15 cellular contexts compared by ENCODE assay signal in the genomic region with DNA sequence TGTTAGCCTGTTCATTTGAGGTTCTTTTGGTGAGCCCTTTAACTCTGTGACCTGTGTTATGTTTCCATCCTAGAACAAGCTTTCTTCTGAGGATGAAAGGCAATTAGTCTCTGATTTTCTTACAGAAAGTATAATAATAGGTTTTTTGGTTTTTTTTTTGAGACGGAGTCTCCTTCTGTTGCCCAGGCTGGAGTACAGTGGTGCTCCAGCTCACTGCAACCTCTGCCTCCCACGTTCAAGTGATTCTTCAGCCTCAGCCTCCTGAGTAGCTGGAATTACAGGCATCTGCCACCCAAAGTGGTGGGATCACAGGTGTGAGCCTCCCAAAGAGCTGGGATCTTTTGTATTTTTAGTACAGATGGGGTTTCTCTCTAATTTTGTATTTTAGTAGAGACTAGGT. TPM values are rescaled to one million over a fixed set of nuclear protein-coding genes. Genes with fewer than 3 reads are reported as not detected.
A peak's percentile ranks its signal among the peaks of the same experiment; 100 is the strongest.
DNase-seq lines count a peak whose midpoint lies in the region; ATAC-seq and TF ChIP-seq lines count a peak whose summit lies in the region.
"Had no signal": no experiment of that assay in that cellular context is flagged by ENCODE, and none has a peak within 500 bp of the region (broad histone marks: within the 10 kb centered on the region; RNA-seq: fewer than 3 reads in every experiment).

No MANE protein-coding gene starts in this region.

- H3K9me3 ChIP-seq in GM23248 (ENCODE audit: low read depth) (no peaks in the 10 kb centered on the region), SJSA1 (replicated peaks) (no peaks in the 10 kb centered on the region), fibroblast of lung (ENCODE audit: control insufficient read depth, insufficient read depth, low read depth, low read length) (no peaks in the 10 kb centered on the region), gastrocnemius medialis (no peaks in the 10 kb centered on the region)
- H3K9me3 ChIP-seq: BE2C, body of pancreas, prostate gland had no signal

- intact Hi-C loops in gastrocnemius medialis (cut with DNase I; ENCODE audit: low total_unique reads): loop anchor here (2.0 kb wide), 2 partner anchors 77 to 503 kb away; no protein-coding TSS in a partner anchor

- TF ChIP-seq POLR2A in gastrocnemius medialis (IDR thresholded peaks at IDR 0.05): no peak

- H3K27ac ChIP-seq in GM23248 (no peak overlapping the region), SJSA1 (no peak overlapping the region), fibroblast of lung (ENCODE audit: insufficient read depth, low read length) (no peak overlapping the region), gastrocnemius medialis (no peak overlapping the region)
- H3K27ac ChIP-seq: body of pancreas, prostate gland had no signal

- peak overlapping the region; percentile 76 for H3K4me3 ChIP-seq in GM23248
- H3K4me3 ChIP-seq in SJSA1: peak overlapping the region; percentile 27
- peak overlapping the region in 3 of 4 experiments; percentile 1 to 32 (median 15) for H3K4me3 ChIP-seq in fibroblast of lung (replicated peaks in 1 of 4; ENCODE audit: control extremely low read depth in 1 of 4, insufficient read depth in 1 of 4, low read depth in 3 of 4, low read length in 4 of 4)
- H3K4me3 ChIP-seq in gastrocnemius medialis: peak overlapping the region; percentile 19 to 59 (median 40)
- H3K4me3 ChIP-seq: body of pancreas, prostate gland had no signal

- H4K20me1 ChIP-seq in GM23248 (ENCODE audit: insufficient read depth): no peaks in the 10 kb centered on the region
- H4K20me1 ChIP-seq in fibroblast of lung (ENCODE audit: control insufficient read depth, extremely low read depth, insufficient read depth, low read length): no peaks in the 10 kb centered on the region

- H3K36me3 ChIP-seq in GM23248 (ENCODE audit: low read depth) (no peaks in the 10 kb centered on the region), SJSA1 (no peaks in the 10 kb centered on the region), fibroblast of lung (ENCODE audit: control insufficient read depth, insufficient read depth, low read length) (no peaks in the 10 kb centered on the region), gastrocnemius medialis (no peaks in the 10 kb centered on the region)
- H3K36me3 ChIP-seq: BE2C, prostate gland had no signal

- H3K27ac Mint-ChIP-seq in stimulated activated naive CD8-positive, alpha-beta T cell treated with anti-CD3 and anti-CD28 coated beads, Interleukin-15, amount 100 ng/mL, for 72 hours: no peak overlapping the region
- H3K27ac Mint-ChIP-seq: dendritic cell treated with granulocyte-macrophage colony-stimulating factor and Interleukin-4, amounts not matched to agents 40 ng/mL and 50 ng/mL, for 4 days had no signal

- H3F3A ChIP-seq in GM23248 (ENCODE audit: insufficient read depth): no peaks in the 10 kb centered on the region

- WGBS in GM23248 (ENCODE audit: low coverage in 1 of 2, low lambda C conversion rate in 2 of 2, missing lambda C conversion rate in 2 of 2), 2 experiments: 2 to 12% methylated on average over 2 of the region's 2 CpGs

- H3K9me2 ChIP-seq in GM23248 (ENCODE audit: insufficient read depth): no peaks in the 10 kb centered on the region

- H3K4me1 ChIP-seq in GM23248 (ENCODE audit: insufficient read depth) (no peaks in the 10 kb centered on the region), SJSA1 (replicated peaks) (0 out of 2 replicates have a peak, but pooled peaks cover 3% of the 10 kb centered on the region), fibroblast of lung (ENCODE audit: control insufficient read depth, extremely low read depth, insufficient read depth, low read length) (no peaks in the 10 kb centered on the region), gastrocnemius medialis (peaks cover 0 to 8% of the 10 kb centered on the region in 2 donors)
- H3K4me1 ChIP-seq: BE2C, prostate gland had no signal

- TF ChIP-seq CTCF in fibroblast of lung (conservative IDR thresholded peaks at IDR 0.05 in 1 of 2, IDR thresholded peaks at IDR 0.05 in 1 of 2; ENCODE audit: low read depth in 1 of 2, low read length in 2 of 2): no peak
- no peak for TF ChIP-seq CTCF in gastrocnemius medialis (IDR thresholded peaks at IDR 0.05 in 4 of 5, conservative IDR thresholded peaks at IDR 0.05 in 1 of 5)

- no peaks in the 10 kb centered on the region for H3K27me3 Mint-ChIP-seq in stimulated activated naive CD8-positive, alpha-beta T cell treated with anti-CD3 and anti-CD28 coated beads, Interleukin-15, amount 100 ng/mL, for 72 hours

- H3K4me3 Mint-ChIP-seq in stimulated activated naive CD8-positive, alpha-beta T cell treated with anti-CD3 and anti-CD28 coated beads, Interleukin-15, amount 100 ng/mL, for 72 hours: no peak overlapping the region
- H3K4me3 Mint-ChIP-seq: dendritic cell treated with granulocyte-macrophage colony-stimulating factor and Interleukin-4, amounts not matched to agents 40 ng/mL and 50 ng/mL, for 4 days had no signal

- no peaks in the 10 kb centered on the region for H3K4me1 Mint-ChIP-seq in stimulated activated naive CD8-positive, alpha-beta T cell treated with anti-CD3 and anti-CD28 coated beads, Interleukin-15, amount 100 ng/mL, for 72 hours

- H3K4me2 ChIP-seq in GM23248 (ENCODE audit: unreplicated experiment) (peak overlapping the region; percentile 93), fibroblast of lung (ENCODE audit: extremely low read depth, insufficient read depth, low read length) (peak overlapping the region; percentile 38)

- H3K27me3 ChIP-seq in GM23248 (replicated peaks; ENCODE audit: insufficient read depth) (no peaks in the 10 kb centered on the region), SJSA1 (replicated peaks) (no peaks in the 10 kb centered on the region), fibroblast of lung (ENCODE audit: control insufficient read depth, insufficient read depth, low read length) (no peaks in the 10 kb centered on the region), gastrocnemius medialis (no peaks in the 10 kb centered on the region)
- H3K27me3 ChIP-seq: BE2C, body of pancreas had no signal

- H2AFZ ChIP-seq in GM23248 (peak overlapping the region; percentile 88), fibroblast of lung (ENCODE audit: low read length) (peak overlapping the region; percentile 56)

- H3K9me3 Mint-ChIP-seq in stimulated activated naive CD8-positive, alpha-beta T cell treated with anti-CD3 and anti-CD28 coated beads, Interleukin-15, amount 100 ng/mL, for 72 hours: no peaks in the 10 kb centered on the region
- H3K9me3 Mint-ChIP-seq: dendritic cell treated with granulocyte-macrophage colony-stimulating factor and Interleukin-4, amounts not matched to agents 40 ng/mL and 50 ng/mL, for 4 days had no signal

- no peak for ATAC-seq in gastrocnemius medialis
- ATAC-seq in HG03469 (IDR thresholded peaks at IDR 0.05; ENCODE audit: unreplicated experiment): no peak
- ATAC-seq in HG02678 (IDR thresholded peaks at IDR 0.05; ENCODE audit: unreplicated experiment): no peak
- no peak for ATAC-seq in HG03196 (IDR thresholded peaks at IDR 0.05; ENCODE audit: unreplicated experiment)
- ATAC-seq in stimulated activated naive CD8-positive, alpha-beta T cell treated with anti-CD3 and anti-CD28 coated beads, Interleukin-15, amount 100 ng/mL, for 72 hours: no peak
- ATAC-seq: esophagus mucosa had no signal

- H3K9ac ChIP-seq in GM23248: peak overlapping the region; percentile 55; the same call in 1 of the 2 replicates
- no peak overlapping the region for H3K9ac ChIP-seq in fibroblast of lung (ENCODE audit: insufficient read depth, low read length)

- H3K79me2 ChIP-seq in GM23248 (ENCODE audit: insufficient read depth) (no peaks in the 10 kb centered on the region), fibroblast of lung (ENCODE audit: control insufficient read depth, insufficient read depth, low read length) (no peaks in the 10 kb centered on the region)

- DNase-seq in GM23248 (no peak), SJSA1 (ENCODE audit: low read depth in 1 of 2, low spot score in 2 of 2) (no peak), fibroblast of lung (ENCODE audit: low read depth in 2 of 2) (no peak), gastrocnemius medialis (no peak)
- no peak for DNase-seq in stimulated activated naive CD8-positive, alpha-beta T cell treated with anti-CD3 and anti-CD28 coated beads, Interleukin-15, amount 100 ng/mL, for 72 hours
- DNase-seq: activated CD4-positive, CD25-positive, alpha-beta regulatory T cell; activated effector memory CD4-positive, alpha-beta T cell treated with anti-CD3 and anti-CD28 coated beads, Interleukin-2, amount 50 U/mL, for 16 hours; BE2C had no signal

- in situ Hi-C loops in GM23248 (cut with MboI) (no loop called here), gastrocnemius medialis (cut with MboI; ENCODE audit: low sequenced_read_pairs in 4 of 4) (loop anchor here in 3 of 4 donors (10.0 to 25.0 kb wide), 2 partner anchors 505 to 512 kb away; no protein-coding TSS in a partner anchor)

RNA-seq across cellular contexts. Expression of a gene that starts 52.7 kb away (rescaled TPM):
- total RNA-seq in GM23248 (2014; rRNA removed; shearing (Covaris generic)): 3.5 and 4.4 TPM in 2 replicates
- polyA plus RNA-seq in GM23248 (2016; fragmentation: Nextera tagmentation; extraction: Ambion mirVana): 1.8 and 2.8 TPM in 2 replicates
- total RNA-seq in SJSA1 (2014; rRNA removed; shearing (Covaris generic)): 33.8 and 51.8 TPM in 2 replicates
- 10.3 and 15.4 TPM in 2 replicates for total RNA-seq in fibroblast of lung
- 3.1 and 6.5 TPM in 2 replicates for polyA plus RNA-seq in fibroblast of lung
- 3.0 and 5.9 TPM in 2 replicates for polyA plus RNA-seq in fibroblast of lung (2012)
- polyA minus RNA-seq in fibroblast of lung (ENCODE audit: low replicate concordance): 19.4 and 24.2 TPM in 2 replicates
- 100 to 1,000 TPM in 3 of 4 donors, 10 to 100 TPM in 1; 96.9 to 207 (median 182) TPM for total RNA-seq in gastrocnemius medialis

Comparison
In these comparisons a context has a peak if more than half of its experiments do, and no peak if none do; other contexts are left out.
1. H3K4me3 ChIP-seq: peak in every context shown above with its lines; median percentile 76 in GM23248; 40 in gastrocnemius medialis; 27 in SJSA1; 15 in fibroblast of lung.